In genomic region chr11:128891912-128892398, GRCh38 we compare ENCODE assay signal across 10 cellular contexts. TPM values are rescaled to one million over a fixed set of nuclear protein-coding genes. Genes with fewer than 3 reads are reported as not detected.
A peak's percentile ranks its signal among the peaks of the same experiment; 100 is the strongest.
DNase-seq lines count a peak whose midpoint lies in the region; ATAC-seq, FAIRE-seq and TF ChIP-seq lines count a peak whose summit lies in the region.
"Had no signal": no experiment of that assay in that cellular context is flagged by ENCODE, and none has a peak within 500 bp of the region (broad histone marks: within the 10 kb centered on the region; RNA-seq: fewer than 3 reads in every experiment).

No MANE protein-coding gene starts in this region.

- H3K9me3 ChIP-seq in HEK293 (ENCODE audit: control insufficient read depth, insufficient read depth, low read depth, low read length) = no peaks in the 10 kb centered on the region
- H3K9me3 ChIP-seq in astrocyte (ENCODE audit: insufficient read depth, low read depth, low read length) = no peaks in the 10 kb centered on the region
- no peaks in the 10 kb centered on the region; the same call in 1 of the 2 replicates for H3K9me3 ChIP-seq in iPS-20b (ENCODE audit: insufficient read depth, low read depth, low read length)
- H3K9me3 ChIP-seq in sigmoid colon = no peaks in the 10 kb centered on the region

- H3K9ac ChIP-seq in astrocyte (ENCODE audit: low read length) (no peak overlapping the region), iPS-20b (ENCODE audit: low read depth, low read length) (no peak overlapping the region; the same call in 1 of the 2 replicates)

- H3K9me3 Mint-ChIP-seq in astrocyte (ENCODE audit: unreplicated experiment) = no peaks in the 10 kb centered on the region

- TF ChIP-seq EP300 in sigmoid colon (IDR thresholded peaks at IDR 0.05) = no peak

- H3K36me3 Mint-ChIP-seq in astrocyte (ENCODE audit: low read depth, unreplicated experiment) = no peaks in the 10 kb centered on the region

- no peak for FAIRE-seq in astrocyte (lab: Jason Lieb, UNC)

- no peaks in the 10 kb centered on the region for H3K36me3 ChIP-seq in HEK293 (ENCODE audit: control insufficient read depth in 2 of 2, insufficient read depth in 1 of 2, low read length in 2 of 2)
- H3K36me3 ChIP-seq in astrocyte (ENCODE audit: insufficient read depth, low read length) = no peaks in the 10 kb centered on the region
- no peaks in the 10 kb centered on the region for H3K36me3 ChIP-seq in iPS-20b (ENCODE audit: insufficient read depth, low read depth, low read length)
- no peaks in the 10 kb centered on the region for H3K36me3 ChIP-seq in sigmoid colon

- no peaks in the 10 kb centered on the region; the same call in 1 of the 2 replicates for H3K4me1 ChIP-seq in HEK293 (ENCODE audit: control insufficient read depth, insufficient read depth, low read length)
- H3K4me1 ChIP-seq in astrocyte (ENCODE audit: insufficient read depth, low read length) = peaks cover 8% of the 10 kb centered on the region
- H3K4me1 ChIP-seq in iPS-20b (ENCODE audit: insufficient read depth, low read length) = peaks cover 3% of the 10 kb centered on the region; the same call in 1 of the 2 replicates
- peaks cover 0 to 19% (median 14%) of the 10 kb centered on the region in 4 donors for H3K4me1 ChIP-seq in sigmoid colon

- H3K4me1 Mint-ChIP-seq in astrocyte (ENCODE audit: low read depth, unreplicated experiment) = peaks cover 8% of the 10 kb centered on the region

- ATAC-seq in GM18502 (IDR thresholded peaks at IDR 0.05; ENCODE audit: poor library complexity, unreplicated experiment) = no peak

- no peak for DNase-seq in astrocyte (ENCODE audit: low read depth)
- peak; percentile 57 for DNase-seq in sigmoid colon
- no peak for DNase-seq in cerebellar cortex (ENCODE audit: low spot score)
- no peak for DNase-seq in stimulated activated CD4-positive, alpha-beta T cell treated with anti-CD3 and anti-CD28 coated beads, Interleukin-2, amount 100 ng/mL, for 24 hours
- DNase-seq in NCI-H2081 treated with DMSO at 0.1 percent for 48 hours (lab: John Stamatoyannopoulos, UW) = no peak
- DNase-seq: left cardiac atrium, NCI-H226 had no signal

- H3K4me3 ChIP-seq in HEK293 (ENCODE audit: low read depth, low read length) = no peak overlapping the region
- H3K4me3 ChIP-seq in astrocyte (ENCODE audit: insufficient read depth, low read depth, low read length) = no peak overlapping the region
- peak overlapping the region; percentile 56; the same call in 1 of the 2 replicates for H3K4me3 ChIP-seq in iPS-20b (ENCODE audit: low read length)
- H3K4me3 ChIP-seq in sigmoid colon = peak overlapping the region in 2 of 4 donors; percentile 42 to 54

- intact Hi-C loops in sigmoid colon (cut with DNase I) = no loop called here

- H3K27me3 ChIP-seq in astrocyte (ENCODE audit: insufficient read depth, low read length) (peaks cover 27% of the 10 kb centered on the region), iPS-20b (ENCODE audit: insufficient read depth, low read length) (peaks cover 93% of the 10 kb centered on the region), sigmoid colon (peaks cover 8 to 39% (median 21%) of the 10 kb centered on the region in 3 donors)

- WGBS in sigmoid colon, 2 donors = 46 to 59% methylated on average over 6 of the region's 6 CpGs

- peak overlapping the region; percentile 31 for H3K27ac Mint-ChIP-seq in astrocyte (ENCODE audit: unreplicated experiment)

- H3K4me3 Mint-ChIP-seq in astrocyte (ENCODE audit: unreplicated experiment) = peak overlapping the region; percentile 74

- TF ChIP-seq POLR2A in sigmoid colon (IDR thresholded peaks at IDR 0.05) = no peak

- no peak for TF ChIP-seq CTCF in HEK293 (tag by site-specific recombination; IDR thresholded peaks at IDR 0.05)
- no peak for TF ChIP-seq CTCF in astrocyte (IDR thresholded peaks at IDR 0.05; ENCODE audit: insufficient read depth, low read depth, low read length)
- no peak for TF ChIP-seq CTCF in sigmoid colon (IDR thresholded peaks at IDR 0.05)

- H2AFZ ChIP-seq in astrocyte (ENCODE audit: low read depth, low read length) = no peak overlapping the region

- H4K20me1 ChIP-seq in astrocyte (ENCODE audit: insufficient read depth, low read length) = no peaks in the 10 kb centered on the region

- H3K4me2 ChIP-seq in astrocyte (ENCODE audit: low read length) = no peak overlapping the region

- no peak overlapping the region for H3K27ac ChIP-seq in HEK293 (ENCODE audit: extremely low read depth, low read depth, low read length)
- no peak overlapping the region for H3K27ac ChIP-seq in astrocyte (ENCODE audit: low read depth, low read length)
- no peak overlapping the region for H3K27ac ChIP-seq in iPS-20b (ENCODE audit: low read length)
- no peak overlapping the region for H3K27ac ChIP-seq in sigmoid colon

- CTCF ChIA-PET in HEK293 (lab: Yijun Ruan, JAX) = interaction anchor here (0.8 to 11.1 kb wide), 6 partner anchors 8 to 720 kb away, joined by 3 to 556 read pairs (median 4); no protein-coding TSS in a partner anchor

- POLR2A ChIA-PET in HEK293 (lab: Yijun Ruan, JAX) = no interaction called here

- peaks cover 39% of the 10 kb centered on the region for H3K27me3 Mint-ChIP-seq in astrocyte (ENCODE audit: low read depth, unreplicated experiment)

- no peaks in the 10 kb centered on the region for H3K79me2 ChIP-seq in astrocyte (ENCODE audit: insufficient read depth, low read length)

TF ChIP-seq in HEK293, 187 proteins besides CTCF, POLR2A, EP300 and RAD21:
- TF ChIP-seq PRDM2 (tag by site-specific recombination; IDR thresholded peaks at IDR 0.05; ENCODE audit: borderline replicate concordance) (no peak), ZNF558 (tag by site-specific recombination; IDR thresholded peaks at IDR 0.05) (no peak), HOXA7 (CRISPR knock-in tag; IDR thresholded peaks at IDR 0.05; ENCODE audit: borderline replicate concordance) (no peak), PRDM1 (tag by site-specific recombination; IDR thresholded peaks at IDR 0.05) (no peak), ZNF433 (tag by site-specific recombination; IDR thresholded peaks at IDR 0.05; ENCODE audit: low read depth) (no peak), ZNF121 (tag by site-specific recombination; IDR thresholded peaks at IDR 0.05) (no peak), HOXD13 (CRISPR knock-in tag; IDR thresholded peaks at IDR 0.05; ENCODE audit: borderline replicate concordance) (no peak), ZNF660 (tag by site-specific recombination; IDR thresholded peaks at IDR 0.05) (no peak), GLIS1 (tag by site-specific recombination; IDR thresholded peaks at IDR 0.05) (peak; percentile 86), KLF16 (tag by site-specific recombination; IDR thresholded peaks at IDR 0.05) (no peak), ZNF837 (tag by site-specific recombination; IDR thresholded peaks at IDR 0.05) (no peak), GLIS2 (tag by site-specific recombination; IDR thresholded peaks at IDR 0.05) (peak; percentile 49; the same call in 1 of the 2 replicates), ZNF248 (tag by site-specific recombination; IDR thresholded peaks at IDR 0.05) (no peak)

RNA-seq across cellular contexts. Expression of gene KCNJ5, which starts 0.8 kb away (rescaled TPM):
- total RNA-seq in astrocyte = 1.4 TPM in 2 replicates
- 1 to 10 TPM; 1.8 to 4.7 (median 2.9) TPM for total RNA-seq in sigmoid colon
- polyA plus RNA-seq in sigmoid colon = under 1 TPM in 2 of 3 donors, not detected in 1; 0.58 to 0.60 TPM

RNA-seq across cellular contexts. Expression of gene KCNJ1, which starts 24.9 kb away (rescaled TPM):
- 0.14 TPM in 1 of 2 replicates, not detected in the other for total RNA-seq in astrocyte
- total RNA-seq in sigmoid colon = under 1 TPM in 1 of 4 donors, not detected in 3; 0.81 TPM
- polyA plus RNA-seq in sigmoid colon = not detected
- total RNA-seq: left cardiac atrium had no signal

RNA-seq across cellular contexts. Expression of gene TP53AIP1, which starts 50.7 kb away (rescaled TPM):
- total RNA-seq in astrocyte (0.20 TPM in 1 of 2 replicates, not detected in the other), sigmoid colon (under 1 TPM in 1 of 4 donors, not detected in 3; 0.55 TPM)
- polyA plus RNA-seq in sigmoid colon = under 1 TPM in 1 of 3 donors, not detected in 2; 0.16 TPM
- total RNA-seq: left cardiac atrium had no signal
